ENCODE assay signal across 1 cellular context in genomic region chr9:86135374-86135773, GRCh38.
TF ChIP-seq lines count a peak whose summit lies in the region.

No MANE protein-coding gene starts in this region.

TF ChIP-seq in H1, 55 proteins besides CTCF, POLR2A, EP300 and RAD21:
- TF ChIP-seq GTF2F1 (IDR thresholded peaks at IDR 0.05; ENCODE audit: borderline replicate concordance, low read depth, low read length) (no peak), BACH1 (IDR thresholded peaks at IDR 0.05; ENCODE audit: low read length) (no peak), YY1 (IDR thresholded peaks at IDR 0.05; ENCODE audit: low read depth, low read length) (no peak), SIN3A (conservative IDR thresholded peaks at IDR 0.05 in 1 of 2, IDR thresholded peaks at IDR 0.05 in 1 of 2; ENCODE audit: low read depth in 1 of 2, low read length in 2 of 2) (no peak), JUN (IDR thresholded peaks at IDR 0.05; ENCODE audit: low read depth, low read length) (no peak), EGR1 (IDR thresholded peaks at IDR 0.05; ENCODE audit: borderline replicate concordance, low read depth, low read length) (no peak), HDAC2 (IDR thresholded peaks at IDR 0.05; ENCODE audit: borderline replicate concordance in 1 of 2, low read depth in 2 of 2, low read length in 2 of 2) (no peak), CBX5 (IDR thresholded peaks at IDR 0.05; ENCODE audit: low read depth, low read length) (no peak), CHD1 (IDR thresholded peaks at IDR 0.05; ENCODE audit: low read depth, low read length) (no peak), RNF2 (IDR thresholded peaks at IDR 0.05; ENCODE audit: borderline replicate concordance, low read depth, low read length, missing control alignments, poor library complexity, severe bottlenecking) (no peak), FOSL1 (IDR thresholded peaks at IDR 0.05; ENCODE audit: insufficient read depth, low read depth, low read length) (no peak), SIX5 (IDR thresholded peaks at IDR 0.05; ENCODE audit: low read depth, low read length) (no peak), ZNF274 (IDR thresholded peaks at IDR 0.05; ENCODE audit: borderline replicate concordance, extremely low read depth, low read length) (no peak), EZH2 (IDR thresholded peaks at IDR 0.05; ENCODE audit: low read depth, low read length, severe bottlenecking) (no peak), CEBPB (IDR thresholded peaks at IDR 0.05; ENCODE audit: low read depth, low read length) (no peak)
- TF ChIP-seq, protein P1, sequence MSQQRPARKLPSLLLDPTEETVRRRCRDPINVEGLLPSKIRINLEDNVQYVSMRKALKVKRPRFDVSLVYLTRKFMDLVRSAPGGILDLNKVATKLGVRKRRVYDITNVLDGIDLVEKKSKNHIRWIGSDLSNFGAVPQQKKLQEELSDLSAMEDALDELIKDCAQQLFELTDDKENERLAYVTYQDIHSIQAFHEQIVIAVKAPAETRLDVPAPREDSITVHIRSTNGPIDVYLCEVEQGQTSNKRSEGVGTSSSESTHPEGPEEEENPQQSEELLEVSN (IDR thresholded peaks at IDR 0.05): peak; percentile 40; the same call in 1 of the 2 replicates
- TF ChIP-seq, protein P2, sequence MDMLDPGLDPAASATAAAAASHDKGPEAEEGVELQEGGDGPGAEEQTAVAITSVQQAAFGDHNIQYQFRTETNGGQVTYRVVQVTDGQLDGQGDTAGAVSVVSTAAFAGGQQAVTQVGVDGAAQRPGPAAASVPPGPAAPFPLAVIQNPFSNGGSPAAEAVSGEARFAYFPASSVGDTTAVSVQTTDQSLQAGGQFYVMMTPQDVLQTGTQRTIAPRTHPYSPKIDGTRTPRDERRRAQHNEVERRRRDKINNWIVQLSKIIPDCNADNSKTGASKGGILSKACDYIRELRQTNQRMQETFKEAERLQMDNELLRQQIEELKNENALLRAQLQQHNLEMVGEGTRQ (IDR thresholded peaks at IDR 0.05; ENCODE audit: low read length): no peak
- TF ChIP-seq, protein P3, sequence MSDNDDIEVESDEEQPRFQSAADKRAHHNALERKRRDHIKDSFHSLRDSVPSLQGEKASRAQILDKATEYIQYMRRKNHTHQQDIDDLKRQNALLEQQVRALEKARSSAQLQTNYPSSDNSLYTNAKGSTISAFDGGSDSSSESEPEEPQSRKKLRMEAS (IDR thresholded peaks at IDR 0.05): peak; percentile 54; the same call in 1 of the 2 replicates
